Comparison of ENCODE assay signal across 8 cellular contexts in genomic region chr11:64239662-64240466, GRCh38. TPM values are rescaled to one million over a fixed set of nuclear protein-coding genes. Genes with fewer than 3 reads are reported as not detected.
DNase-seq lines count a peak whose midpoint lies in the region; ATAC-seq, FAIRE-seq and TF ChIP-seq lines count a peak whose summit lies in the region.

No MANE protein-coding gene starts in this region.

- peak overlapping the region; percentile 100 for H3K4me2 ChIP-seq in HepG2 (ENCODE audit: low read depth, low read length)

- peak overlapping the region; percentile 92 for H3K9ac ChIP-seq in HepG2 (ENCODE audit: insufficient read depth, low read depth, low read length)

- H3K4me1 Mint-ChIP-seq in activated naive CD8-positive, alpha-beta T cell treated with anti-CD3 and anti-CD28 coated beads for 36 hours: peaks cover 35% of the 10 kb centered on the region
- H3K4me1 Mint-ChIP-seq in type B pancreatic cell (ENCODE audit: unreplicated experiment): peaks cover 16% of the 10 kb centered on the region

- TF ChIP-seq CTCF in GM12864 (IDR thresholded peaks at IDR 0.05; ENCODE audit: low read depth, low read length, missing control alignments) (no peak), HepG2 (CRISPR knock-in tag; IDR thresholded peaks at IDR 0.05) (no peak), type B pancreatic cell (conservative IDR thresholded peaks at IDR 0.05) (no peak)

- FAIRE-seq in HepG2 (lab: Jason Lieb, UNC): no peak
- FAIRE-seq in HTR-8/SVneo (lab: Jason Lieb, UNC): no peak

- ATAC-seq in HG03378 (IDR thresholded peaks at IDR 0.05; ENCODE audit: unreplicated experiment) (peak; percentile 8), HepG2 (no peak), GM18909 (IDR thresholded peaks at IDR 0.05; ENCODE audit: poor library complexity, unreplicated experiment) (no peak)

- peak overlapping the region; percentile 94 for H3K4me3 ChIP-seq in GM12864 (ENCODE audit: low read depth, low read length)
- peak overlapping the region; percentile 63 to 90 (median 84) for H3K4me3 ChIP-seq in HepG2 (replicated peaks in 1 of 3; ENCODE audit: insufficient read depth in 1 of 3, low read depth in 2 of 3, low read length in 3 of 3)

- 76% methylated on average over 12 of the region's 12 CpGs for WGBS in HepG2 (ENCODE audit: low lambda C conversion rate)

- intact Hi-C loops in HepG2 (cut with micrococcal nuclease; ENCODE audit: unreplicated experiment): loop anchor here (5.0 kb wide), 1 partner anchor 53 kb away; the partner anchor contains the start of gene STIP1

- H2AFZ ChIP-seq in HepG2 (ENCODE audit: low read length): no peak overlapping the region

- H3K36me3 ChIP-seq in HepG2 (replicated peaks in 1 of 2; ENCODE audit: control insufficient read depth in 1 of 2, insufficient read depth in 2 of 2, low read length in 2 of 2): peaks cover 0 to 11% of the 10 kb centered on the region in 2 experiments; a peak in 3 of 5 replicates

- H3K27ac ChIP-seq in HepG2 (ENCODE audit: extremely low read length, insufficient read depth, low read length): peak overlapping the region; percentile 91

- no peaks in the 10 kb centered on the region for H3K9me3 Mint-ChIP-seq in activated naive CD8-positive, alpha-beta T cell treated with anti-CD3 and anti-CD28 coated beads for 36 hours
- H3K9me3 Mint-ChIP-seq in type B pancreatic cell: no peaks in the 10 kb centered on the region

- CTCF ChIA-PET in HepG2 (lab: Yijun Ruan, JAX; ENCODE audit: low intra/inter-chr PET ratio, low total read pairs): no interaction called here

- no peaks in the 10 kb centered on the region for H3K9me3 ChIP-seq in HepG2 (ENCODE audit: low read length)

- DNase-seq in GM12864 (ENCODE audit: low read depth) (peak; percentile 77), HepG2 (ENCODE audit: low spot score) (no peak), type B pancreatic cell (ENCODE audit: extremely low spot score, unreplicated experiment) (no peak), HTR-8/SVneo (ENCODE audit: insufficient read length, low spot score) (no peak), NCI-H2227 treated with DMSO at 0.1 percent for 48 hours (lab: John Stamatoyannopoulos, UW) (no peak)
- DNase-seq in activated naive CD8-positive, alpha-beta T cell treated with anti-CD3 and anti-CD28 coated beads for 36 hours: no peak

- no peaks in the 10 kb centered on the region for H3K27me3 Mint-ChIP-seq in activated naive CD8-positive, alpha-beta T cell treated with anti-CD3 and anti-CD28 coated beads for 36 hours
- no peaks in the 10 kb centered on the region for H3K27me3 Mint-ChIP-seq in type B pancreatic cell

- no peak for TF ChIP-seq RAD21 in HepG2 (CRISPR knock-in tag; IDR thresholded peaks at IDR 0.05)

- POLR2A ChIA-PET in HepG2 (lab: Yijun Ruan, JAX): no interaction called here

- peaks cover 16% of the 10 kb centered on the region for H3K79me2 ChIP-seq in HepG2 (ENCODE audit: insufficient read depth, low read length)

- H3K4me1 ChIP-seq in HepG2 (ENCODE audit: insufficient read depth, low read length): peaks cover 67% of the 10 kb centered on the region

- TF ChIP-seq EP300 in HepG2 (IDR thresholded peaks at IDR 0.05; ENCODE audit: low read depth in 2 of 2, low read length in 2 of 2) (no peak), HepG2 (CRISPR knock-in tag; IDR thresholded peaks at IDR 0.05; ENCODE audit: borderline replicate concordance) (no peak)

- H4K20me1 ChIP-seq in HepG2 (ENCODE audit: insufficient read depth, low read length): no peaks in the 10 kb centered on the region

- in situ Hi-C loops in HepG2 (cut with HindIII; ENCODE audit: extremely low pct_ligation_motif_present, low pct_unique_long_range_greater_than_20kb): loop anchor here (5.0 kb wide), 1 partner anchor 62 kb away; the partner anchor contains the start of gene CATSPERZ

- H3K27me3 ChIP-seq in HepG2 (ENCODE audit: control insufficient read depth in 1 of 2, insufficient read depth in 2 of 2, low read length in 2 of 2): no peaks in the 10 kb centered on the region; a peak in 1 of 5 replicates

- peak overlapping the region; percentile 95 for H3K4me3 Mint-ChIP-seq in activated naive CD8-positive, alpha-beta T cell treated with anti-CD3 and anti-CD28 coated beads for 36 hours
- peak overlapping the region; percentile 91 for H3K4me3 Mint-ChIP-seq in type B pancreatic cell

- TF ChIP-seq POLR2A in HepG2 (IDR thresholded peaks at IDR 0.05; ENCODE audit: insufficient read depth in 1 of 2, low read depth in 2 of 2, low read length in 2 of 2): no peak

- peaks cover 25% of the 10 kb centered on the region for H3K36me3 Mint-ChIP-seq in activated naive CD8-positive, alpha-beta T cell treated with anti-CD3 and anti-CD28 coated beads for 36 hours
- peaks cover 3% of the 10 kb centered on the region for H3K36me3 Mint-ChIP-seq in type B pancreatic cell

- no TSS peak for BruUV-seq in HepG2 (replicated peaks; lab: Mats Ljungman, UMichigan)

- peak overlapping the region; percentile 97 for H3K27ac Mint-ChIP-seq in activated naive CD8-positive, alpha-beta T cell treated with anti-CD3 and anti-CD28 coated beads for 36 hours
- H3K27ac Mint-ChIP-seq in type B pancreatic cell: peak overlapping the region; percentile 100

RNA-seq across cellular contexts. Expression of gene FKBP2, which starts 1.0 kb away (rescaled TPM):
- total RNA-seq in activated naive CD8-positive, alpha-beta T cell treated with anti-CD3 and anti-CD28 coated beads for 36 hours: 10 to 100 TPM; 21.9 to 22.8 TPM
- total RNA-seq in HepG2 (2016; rRNA removed; fragmentation: Illumina TruSeq; extraction: Trizol): 29.4 and 53.3 TPM in 2 replicates
- 18.2 and 19.3 TPM in 2 replicates for total RNA-seq in HepG2 (2016; cell fraction: cytosol; rRNA removed; fragmentation: Illumina TruSeq; extraction: Trizol; ENCODE audit: low read depth)
- total RNA-seq in HepG2 (2016; cell fraction: insoluble cytoplasmic fraction; rRNA removed; fragmentation: Illumina TruSeq; extraction: Trizol): 32.3 and 56.4 TPM in 2 replicates
- total RNA-seq in HepG2 (2016; cell fraction: membrane; rRNA removed; fragmentation: Illumina TruSeq; extraction: Trizol): 18.4 and 23.6 TPM in 2 replicates
- total RNA-seq in HepG2 (2016; cell fraction: nucleus; rRNA removed; fragmentation: Illumina TruSeq; extraction: Trizol): 36.5 and 38.1 TPM in 2 replicates
- 30.1 and 36.0 TPM in 2 replicates for polyA plus RNA-seq in HepG2 (2011; rRNA removed)
- 43.4 and 54.7 TPM in 2 replicates for polyA plus RNA-seq in HepG2 (2011; cell fraction: cytosol; rRNA removed)
- polyA plus RNA-seq in HepG2 (2011; cell fraction: nucleus; rRNA removed): 26.7 and 33.6 TPM in 2 replicates
- polyA plus RNA-seq in HepG2 (2012): 49.8 and 55.5 TPM in 2 replicates
- 23.8 and 29.7 TPM in 2 replicates for polyA plus RNA-seq in HepG2 (2016; cell fraction: cytosol; fragmentation: Illumina TruSeq; extraction: Trizol; ENCODE audit: low read depth)
- 44.0 and 46.7 TPM in 2 replicates for polyA plus RNA-seq in HepG2 (2016; cell fraction: insoluble cytoplasmic fraction; fragmentation: Illumina TruSeq; extraction: Trizol; ENCODE audit: low read depth)
- polyA plus RNA-seq in HepG2 (2016; cell fraction: membrane; fragmentation: Illumina TruSeq; extraction: Trizol; ENCODE audit: low read depth): 22.8 and 23.9 TPM in 2 replicates
- 104 and 111 TPM in 2 replicates for polyA plus RNA-seq in HepG2 (2016; cell fraction: nucleus; fragmentation: Illumina TruSeq; extraction: Trizol; ENCODE audit: insufficient read depth, low read depth)
- polyA minus RNA-seq in HepG2 (2011; rRNA and poly(A)+ RNA removed; ENCODE audit: low replicate concordance): 21.5 and 47.8 TPM in 2 replicates
- polyA minus RNA-seq in HepG2 (2011; cell fraction: cytosol; rRNA and poly(A)+ RNA removed): 13.1 and 15.1 TPM in 2 replicates
- 5.5 and 7.8 TPM in 2 replicates for polyA minus RNA-seq in HepG2 (2011; cell fraction: nucleus; rRNA and poly(A)+ RNA removed)
- total RNA-seq in type B pancreatic cell (ENCODE audit: low replicate concordance): 52.8 and 69.6 TPM in 2 replicates

RNA-seq across cellular contexts. Expression of gene VEGFB, which starts 5.5 kb away (rescaled TPM):
- 10 to 100 TPM; 84.7 to 85.8 TPM for total RNA-seq in activated naive CD8-positive, alpha-beta T cell treated with anti-CD3 and anti-CD28 coated beads for 36 hours
- 10.1 and 11.3 TPM in 2 replicates for total RNA-seq in HepG2 (2016; rRNA removed; fragmentation: Illumina TruSeq; extraction: Trizol)
- 33.3 and 36.0 TPM in 2 replicates for total RNA-seq in HepG2 (2016; cell fraction: cytosol; rRNA removed; fragmentation: Illumina TruSeq; extraction: Trizol; ENCODE audit: low read depth)
- 7.7 and 10.8 TPM in 2 replicates for total RNA-seq in HepG2 (2016; cell fraction: insoluble cytoplasmic fraction; rRNA removed; fragmentation: Illumina TruSeq; extraction: Trizol)
- total RNA-seq in HepG2 (2016; cell fraction: membrane; rRNA removed; fragmentation: Illumina TruSeq; extraction: Trizol): 38.1 and 42.4 TPM in 2 replicates
- 6.0 and 7.4 TPM in 2 replicates for total RNA-seq in HepG2 (2016; cell fraction: nucleus; rRNA removed; fragmentation: Illumina TruSeq; extraction: Trizol)
- 9.0 and 10.8 TPM in 2 replicates for polyA plus RNA-seq in HepG2 (2011; rRNA removed)
- polyA plus RNA-seq in HepG2 (2011; cell fraction: cytosol; rRNA removed): 6.4 and 7.2 TPM in 2 replicates
- polyA plus RNA-seq in HepG2 (2011; cell fraction: nucleus; rRNA removed): 14.7 and 17.2 TPM in 2 replicates
- 40.4 and 54.0 TPM in 2 replicates for polyA plus RNA-seq in HepG2 (2012)
- polyA plus RNA-seq in HepG2 (2016; cell fraction: cytosol; fragmentation: Illumina TruSeq; extraction: Trizol; ENCODE audit: low read depth): 75.5 and 81.3 TPM in 2 replicates
- 19.0 and 24.4 TPM in 2 replicates for polyA plus RNA-seq in HepG2 (2016; cell fraction: insoluble cytoplasmic fraction; fragmentation: Illumina TruSeq; extraction: Trizol; ENCODE audit: low read depth)
- polyA plus RNA-seq in HepG2 (2016; cell fraction: membrane; fragmentation: Illumina TruSeq; extraction: Trizol; ENCODE audit: low read depth): 73.2 and 75.8 TPM in 2 replicates
- 29.2 and 36.6 TPM in 2 replicates for polyA plus RNA-seq in HepG2 (2016; cell fraction: nucleus; fragmentation: Illumina TruSeq; extraction: Trizol; ENCODE audit: insufficient read depth, low read depth)
- polyA minus RNA-seq in HepG2 (2011; rRNA and poly(A)+ RNA removed; ENCODE audit: low replicate concordance): 8.3 and 8.6 TPM in 2 replicates
- polyA minus RNA-seq in HepG2 (2011; cell fraction: cytosol; rRNA and poly(A)+ RNA removed): 9.6 and 10.8 TPM in 2 replicates
- polyA minus RNA-seq in HepG2 (2011; cell fraction: nucleus; rRNA and poly(A)+ RNA removed): 2.8 and 3.7 TPM in 2 replicates
- total RNA-seq in type B pancreatic cell (ENCODE audit: low replicate concordance): 66.3 and 71.8 TPM in 2 replicates

RNA-seq across cellular contexts. Expression of gene PPP1R14B, which starts 6.9 kb away (rescaled TPM):
- 100 to 1,000 TPM; 332 to 336 TPM for total RNA-seq in activated naive CD8-positive, alpha-beta T cell treated with anti-CD3 and anti-CD28 coated beads for 36 hours
- total RNA-seq in HepG2 (2016; rRNA removed; fragmentation: Illumina TruSeq; extraction: Trizol) (120 and 148 TPM in 2 replicates), type B pancreatic cell (ENCODE audit: low replicate concordance) (187 and 274 TPM in 2 replicates)
- total RNA-seq in HepG2 (2016; cell fraction: cytosol; rRNA removed; fragmentation: Illumina TruSeq; extraction: Trizol; ENCODE audit: low read depth): 601 and 608 TPM in 2 replicates
- 105 and 157 TPM in 2 replicates for total RNA-seq in HepG2 (2016; cell fraction: insoluble cytoplasmic fraction; rRNA removed; fragmentation: Illumina TruSeq; extraction: Trizol)
- total RNA-seq in HepG2 (2016; cell fraction: membrane; rRNA removed; fragmentation: Illumina TruSeq; extraction: Trizol): 455 and 460 TPM in 2 replicates
- 61.8 and 68.9 TPM in 2 replicates for total RNA-seq in HepG2 (2016; cell fraction: nucleus; rRNA removed; fragmentation: Illumina TruSeq; extraction: Trizol)
- polyA plus RNA-seq in HepG2 (2011; rRNA removed): 110 and 111 TPM in 2 replicates
- 95.7 and 131 TPM in 2 replicates for polyA plus RNA-seq in HepG2 (2011; cell fraction: cytosol; rRNA removed)
- polyA plus RNA-seq in HepG2 (2011; cell fraction: nucleus; rRNA removed): 65.2 and 70.2 TPM in 2 replicates
- 85.4 and 91.2 TPM in 2 replicates for polyA plus RNA-seq in HepG2 (2012)
- 679 and 681 TPM in 2 replicates for polyA plus RNA-seq in HepG2 (2016; cell fraction: cytosol; fragmentation: Illumina TruSeq; extraction: Trizol; ENCODE audit: low read depth)
- 111 and 115 TPM in 2 replicates for polyA plus RNA-seq in HepG2 (2016; cell fraction: insoluble cytoplasmic fraction; fragmentation: Illumina TruSeq; extraction: Trizol; ENCODE audit: low read depth)
- 417 and 441 TPM in 2 replicates for polyA plus RNA-seq in HepG2 (2016; cell fraction: membrane; fragmentation: Illumina TruSeq; extraction: Trizol; ENCODE audit: low read depth)
- polyA plus RNA-seq in HepG2 (2016; cell fraction: nucleus; fragmentation: Illumina TruSeq; extraction: Trizol; ENCODE audit: insufficient read depth, low read depth): 105 and 136 TPM in 2 replicates
- 28.2 and 115 TPM in 2 replicates for polyA minus RNA-seq in HepG2 (2011; rRNA and poly(A)+ RNA removed; ENCODE audit: low replicate concordance)
- polyA minus RNA-seq in HepG2 (2011; cell fraction: cytosol; rRNA and poly(A)+ RNA removed): 27.3 and 27.5 TPM in 2 replicates
- 10.6 and 13.1 TPM in 2 replicates for polyA minus RNA-seq in HepG2 (2011; cell fraction: nucleus; rRNA and poly(A)+ RNA removed)

RNA-seq across cellular contexts. Expression of gene DNAJC4, which starts 9.5 kb away (rescaled TPM):
- 10 to 100 TPM; 16.5 to 17.7 TPM for total RNA-seq in activated naive CD8-positive, alpha-beta T cell treated with anti-CD3 and anti-CD28 coated beads for 36 hours
- 7.1 and 10.3 TPM in 2 replicates for total RNA-seq in HepG2 (2016; rRNA removed; fragmentation: Illumina TruSeq; extraction: Trizol)
- total RNA-seq in HepG2 (2016; cell fraction: cytosol; rRNA removed; fragmentation: Illumina TruSeq; extraction: Trizol; ENCODE audit: low read depth): 28.3 and 35.6 TPM in 2 replicates
- 6.3 and 10.4 TPM in 2 replicates for total RNA-seq in HepG2 (2016; cell fraction: insoluble cytoplasmic fraction; rRNA removed; fragmentation: Illumina TruSeq; extraction: Trizol)
- 28.1 and 29.9 TPM in 2 replicates for total RNA-seq in HepG2 (2016; cell fraction: membrane; rRNA removed; fragmentation: Illumina TruSeq; extraction: Trizol)
- total RNA-seq in HepG2 (2016; cell fraction: nucleus; rRNA removed; fragmentation: Illumina TruSeq; extraction: Trizol): 5.2 and 8.8 TPM in 2 replicates
- 60.8 and 70.9 TPM in 2 replicates for polyA plus RNA-seq in HepG2 (2011; rRNA removed)
- 33.5 and 51.1 TPM in 2 replicates for polyA plus RNA-seq in HepG2 (2011; cell fraction: cytosol; rRNA removed)
- polyA plus RNA-seq in HepG2 (2011; cell fraction: nucleus; rRNA removed): 73.5 and 95.2 TPM in 2 replicates
- polyA plus RNA-seq in HepG2 (2012): 39.4 and 41.6 TPM in 2 replicates
- polyA plus RNA-seq in HepG2 (2016; cell fraction: cytosol; fragmentation: Illumina TruSeq; extraction: Trizol; ENCODE audit: low read depth): 106 and 114 TPM in 2 replicates
- 22.4 and 29.3 TPM in 2 replicates for polyA plus RNA-seq in HepG2 (2016; cell fraction: insoluble cytoplasmic fraction; fragmentation: Illumina TruSeq; extraction: Trizol; ENCODE audit: low read depth)
- polyA plus RNA-seq in HepG2 (2016; cell fraction: membrane; fragmentation: Illumina TruSeq; extraction: Trizol; ENCODE audit: low read depth): 95.1 and 103 TPM in 2 replicates
- polyA plus RNA-seq in HepG2 (2016; cell fraction: nucleus; fragmentation: Illumina TruSeq; extraction: Trizol; ENCODE audit: insufficient read depth, low read depth): 38.2 and 42.5 TPM in 2 replicates
- polyA minus RNA-seq in HepG2 (2011; rRNA and poly(A)+ RNA removed; ENCODE audit: low replicate concordance): 22.4 and 24.1 TPM in 2 replicates
- polyA minus RNA-seq in HepG2 (2011; cell fraction: cytosol; rRNA and poly(A)+ RNA removed): 10.7 and 10.8 TPM in 2 replicates
- polyA minus RNA-seq in HepG2 (2011; cell fraction: nucleus; rRNA and poly(A)+ RNA removed): 6.1 and 7.1 TPM in 2 replicates
- 48.2 and 50.8 TPM in 2 replicates for total RNA-seq in type B pancreatic cell (ENCODE audit: low replicate concordance)

RNA-seq across cellular contexts. Expression of gene PLCB3, which starts 11.5 kb away (rescaled TPM):
- 1 to 10 TPM; 7.3 to 7.4 TPM for total RNA-seq in activated naive CD8-positive, alpha-beta T cell treated with anti-CD3 and anti-CD28 coated beads for 36 hours
- total RNA-seq in HepG2 (2016; rRNA removed; fragmentation: Illumina TruSeq; extraction: Trizol): 11.0 and 13.8 TPM in 2 replicates
- 1.0 and 1.3 TPM in 2 replicates for total RNA-seq in HepG2 (2016; cell fraction: cytosol; rRNA removed; fragmentation: Illumina TruSeq; extraction: Trizol; ENCODE audit: low read depth)
- 8.3 and 13.7 TPM in 2 replicates for total RNA-seq in HepG2 (2016; cell fraction: insoluble cytoplasmic fraction; rRNA removed; fragmentation: Illumina TruSeq; extraction: Trizol)
- 4.1 and 4.8 TPM in 2 replicates for total RNA-seq in HepG2 (2016; cell fraction: membrane; rRNA removed; fragmentation: Illumina TruSeq; extraction: Trizol)
- 10.2 and 12.9 TPM in 2 replicates for total RNA-seq in HepG2 (2016; cell fraction: nucleus; rRNA removed; fragmentation: Illumina TruSeq; extraction: Trizol)
- polyA plus RNA-seq in HepG2 (2011; rRNA removed): 7.5 and 9.0 TPM in 2 replicates
- polyA plus RNA-seq in HepG2 (2011; cell fraction: cytosol; rRNA removed): 4.0 and 5.1 TPM in 2 replicates
- 41.8 and 57.9 TPM in 2 replicates for polyA plus RNA-seq in HepG2 (2011; cell fraction: nucleus; rRNA removed)
- 4.3 TPM in 2 replicates for polyA plus RNA-seq in HepG2 (2012)
- 0.59 and 0.66 TPM in 2 replicates for polyA plus RNA-seq in HepG2 (2016; cell fraction: cytosol; fragmentation: Illumina TruSeq; extraction: Trizol; ENCODE audit: low read depth)
- 7.0 and 8.7 TPM in 2 replicates for polyA plus RNA-seq in HepG2 (2016; cell fraction: insoluble cytoplasmic fraction; fragmentation: Illumina TruSeq; extraction: Trizol; ENCODE audit: low read depth)
- 1.6 and 1.9 TPM in 2 replicates for polyA plus RNA-seq in HepG2 (2016; cell fraction: membrane; fragmentation: Illumina TruSeq; extraction: Trizol; ENCODE audit: low read depth)
- polyA plus RNA-seq in HepG2 (2016; cell fraction: nucleus; fragmentation: Illumina TruSeq; extraction: Trizol; ENCODE audit: insufficient read depth, low read depth): 30.9 and 31.3 TPM in 2 replicates
- 16.2 and 72.0 TPM in 2 replicates for polyA minus RNA-seq in HepG2 (2011; rRNA and poly(A)+ RNA removed; ENCODE audit: low replicate concordance)
- 6.0 and 9.0 TPM in 2 replicates for polyA minus RNA-seq in HepG2 (2011; cell fraction: cytosol; rRNA and poly(A)+ RNA removed)
- 7.6 and 9.8 TPM in 2 replicates for polyA minus RNA-seq in HepG2 (2011; cell fraction: nucleus; rRNA and poly(A)+ RNA removed)
- 40.7 and 56.2 TPM in 2 replicates for total RNA-seq in type B pancreatic cell (ENCODE audit: low replicate concordance)
